ENCODE assay signal across 9 cellular contexts in the genomic region with DNA sequence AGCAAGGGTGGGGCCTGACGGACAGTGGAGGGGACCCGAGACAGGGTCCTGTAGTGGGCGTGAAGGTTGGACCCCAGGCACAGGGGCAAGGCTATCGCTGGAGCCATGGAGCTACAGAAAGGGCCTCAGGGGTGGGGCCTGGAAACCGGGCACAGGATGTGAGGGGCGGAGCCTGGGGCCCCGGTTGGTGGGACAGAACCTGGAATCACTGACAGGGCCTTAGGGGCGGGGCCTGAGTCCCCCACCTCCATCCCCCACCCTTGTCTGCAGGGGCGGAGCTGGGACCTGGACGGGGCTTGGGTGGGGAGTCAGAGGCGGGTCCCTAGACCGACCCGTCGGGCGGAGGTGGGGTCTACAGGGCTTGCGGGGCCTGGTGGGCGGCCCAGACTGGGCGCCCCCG. TPM values are rescaled to one million over a fixed set of nuclear protein-coding genes. Genes with fewer than 3 reads are reported as not detected.
A peak's percentile ranks its signal among the peaks of the same experiment; 100 is the strongest.
DNase-seq lines count a peak whose midpoint lies in the region; ATAC-seq and TF ChIP-seq lines count a peak whose summit lies in the region.
"Had no signal": no experiment of that assay in that cellular context is flagged by ENCODE, and none has a peak within 500 bp of the region (broad histone marks: within the 10 kb centered on the region; RNA-seq: fewer than 3 reads in every experiment).

No MANE protein-coding gene starts in this region.

- DNase-seq in activated CD4-positive, alpha-beta T cell treated with anti-CD3 and anti-CD28 coated beads, Interleukin-2, amount 50 U/mL, for 48 hours, result peak; percentile 29 to 44
- DNase-seq in activated CD4-positive, alpha-beta T cell treated with anti-CD3 and anti-CD28 coated beads, Interleukin-2, amount 10 ng/mL, durations not matched to agents 24 days and 14 days, result no peak
- peak; percentile 59 for DNase-seq in activated naive CD8-positive, alpha-beta T cell treated with anti-CD3 and anti-CD28 coated beads, Interleukin-2, amount 50 U/mL, for 24 hours
- peak; percentile 33 to 41 for DNase-seq in stimulated activated CD8-positive, alpha-beta memory T cell treated with anti-CD3 and anti-CD28 coated beads, Interleukin-15, amount 100 ng/mL, for 48 hours (ENCODE audit: low read depth in 2 of 2)
- no peak for DNase-seq in DMS114 treated with DMSO at 0.1 percent for 48 hours (lab: John Stamatoyannopoulos, UW; ENCODE audit: unreplicated experiment)
- DNase-seq in MCF 10A (ENCODE audit: unreplicated experiment), result no peak

- no peaks in the 10 kb centered on the region for H3K27me3 Mint-ChIP-seq in activated CD4-positive, alpha-beta T cell treated with anti-CD3 and anti-CD28 coated beads, Interleukin-2, amount 10 ng/mL, durations not matched to agents 24 days and 14 days
- H3K27me3 Mint-ChIP-seq in activated naive CD8-positive, alpha-beta T cell treated with anti-CD3 and anti-CD28 coated beads, Interleukin-2, amount 50 U/mL, for 24 hours, result no peaks in the 10 kb centered on the region
- no peaks in the 10 kb centered on the region for H3K27me3 Mint-ChIP-seq in MCF 10A (ENCODE audit: insufficient read depth, unreplicated experiment)

- CTCF ChIA-PET in MCF 10A (lab: Yijun Ruan, JAX), result interaction anchor here (0.5 to 0.9 kb wide), 6 partner anchors 19 to 747 kb away, joined by 3 to 4 read pairs (median 3); no protein-coding TSS in a partner anchor

- TF ChIP-seq CTCF in MCF 10A (IDR thresholded peaks at IDR 0.05; ENCODE audit: unreplicated experiment), result no peak

- no peak overlapping the region for H3K4me3 Mint-ChIP-seq in activated CD4-positive, alpha-beta T cell treated with anti-CD3 and anti-CD28 coated beads, Interleukin-2, amount 10 ng/mL, durations not matched to agents 24 days and 14 days
- H3K4me3 Mint-ChIP-seq in activated naive CD8-positive, alpha-beta T cell treated with anti-CD3 and anti-CD28 coated beads, Interleukin-2, amount 50 U/mL, for 24 hours, result no peak overlapping the region
- no peak overlapping the region for H3K4me3 Mint-ChIP-seq in MCF 10A (ENCODE audit: unreplicated experiment)

- POLR2A ChIA-PET in MCF 10A (lab: Yijun Ruan, JAX), result no interaction called here

- H3K9me3 Mint-ChIP-seq in activated CD4-positive, alpha-beta T cell treated with anti-CD3 and anti-CD28 coated beads, Interleukin-2, amount 10 ng/mL, durations not matched to agents 24 days and 14 days, result no peaks in the 10 kb centered on the region
- H3K9me3 Mint-ChIP-seq in activated naive CD8-positive, alpha-beta T cell treated with anti-CD3 and anti-CD28 coated beads, Interleukin-2, amount 50 U/mL, for 24 hours, result no peaks in the 10 kb centered on the region
- H3K9me3 Mint-ChIP-seq in MCF 10A (ENCODE audit: unreplicated experiment), result no peaks in the 10 kb centered on the region

- peak; percentile 60 for ATAC-seq in activated naive CD8-positive, alpha-beta T cell treated with anti-CD3 and anti-CD28 coated beads, Interleukin-2, amount 50 U/mL, for 24 hours
- no peak for ATAC-seq in HG02588 (IDR thresholded peaks at IDR 0.05; ENCODE audit: unreplicated experiment)

- H3K36me3 Mint-ChIP-seq in activated CD4-positive, alpha-beta T cell treated with anti-CD3 and anti-CD28 coated beads, Interleukin-2, amount 10 ng/mL, durations not matched to agents 24 days and 14 days (ENCODE audit: low read depth), result peaks cover 18% of the 10 kb centered on the region
- H3K36me3 Mint-ChIP-seq in activated naive CD8-positive, alpha-beta T cell treated with anti-CD3 and anti-CD28 coated beads, Interleukin-2, amount 50 U/mL, for 24 hours (ENCODE audit: low read depth), result peaks cover 3% of the 10 kb centered on the region
- H3K36me3 Mint-ChIP-seq in MCF 10A (ENCODE audit: insufficient read depth, unreplicated experiment), result peaks cover 38% of the 10 kb centered on the region

- peak overlapping the region; percentile 34; the same call in 1 of the 2 replicates for H3K4me3 ChIP-seq in iPS-18c (ENCODE audit: insufficient read depth, low read depth, low read length)

- peaks cover 12% of the 10 kb centered on the region for H3K4me1 Mint-ChIP-seq in activated CD4-positive, alpha-beta T cell treated with anti-CD3 and anti-CD28 coated beads, Interleukin-2, amount 10 ng/mL, durations not matched to agents 24 days and 14 days
- H3K4me1 Mint-ChIP-seq in activated naive CD8-positive, alpha-beta T cell treated with anti-CD3 and anti-CD28 coated beads, Interleukin-2, amount 50 U/mL, for 24 hours, result peaks cover 24% of the 10 kb centered on the region
- H3K4me1 Mint-ChIP-seq in MCF 10A (ENCODE audit: insufficient read depth, unreplicated experiment), result peaks cover 5% of the 10 kb centered on the region

- no peak overlapping the region for H3K27ac Mint-ChIP-seq in activated CD4-positive, alpha-beta T cell treated with anti-CD3 and anti-CD28 coated beads, Interleukin-2, amount 10 ng/mL, durations not matched to agents 24 days and 14 days
- H3K27ac Mint-ChIP-seq in activated naive CD8-positive, alpha-beta T cell treated with anti-CD3 and anti-CD28 coated beads, Interleukin-2, amount 50 U/mL, for 24 hours, result no peak overlapping the region
- H3K27ac Mint-ChIP-seq in MCF 10A (ENCODE audit: low read depth, unreplicated experiment), result no peak overlapping the region

- peaks cover 2% of the 10 kb centered on the region for H3K9me3 ChIP-seq in iPS-18c (ENCODE audit: control insufficient read depth, insufficient read depth, low read length)

- intact Hi-C loops in activated CD4-positive, alpha-beta T cell treated with anti-CD3 and anti-CD28 coated beads, Interleukin-2, amount 10 ng/mL, durations not matched to agents 24 days and 14 days (cut with micrococcal nuclease), result no loop called here
- intact Hi-C loops in MCF 10A (cut with micrococcal nuclease), result no loop called here

- no TSS peak for BruUV-seq in MCF 10A (replicated peaks; lab: Mats Ljungman, UMichigan)

RNA-seq across cellular contexts. Expression of a gene that starts 26.0 kb away (rescaled TPM):
- total RNA-seq in activated CD4-positive, alpha-beta T cell treated with anti-CD3 and anti-CD28 coated beads, Interleukin-2, amount 10 ng/mL, durations not matched to agents 24 days and 14 days, result 61.5 and 63.2 TPM in 2 replicates
- total RNA-seq in MCF 10A (2022), result 17.6 and 19.3 TPM in 2 replicates

RNA-seq across cellular contexts. Expression of a gene that starts 27.8 kb away (rescaled TPM):
- 17.0 and 18.0 TPM in 2 replicates for total RNA-seq in activated CD4-positive, alpha-beta T cell treated with anti-CD3 and anti-CD28 coated beads, Interleukin-2, amount 10 ng/mL, durations not matched to agents 24 days and 14 days
- 16.8 and 17.7 TPM in 2 replicates for total RNA-seq in MCF 10A (2022)

RNA-seq across cellular contexts. Expression of a gene that starts 40.1 kb away (rescaled TPM):
- total RNA-seq in activated CD4-positive, alpha-beta T cell treated with anti-CD3 and anti-CD28 coated beads, Interleukin-2, amount 10 ng/mL, durations not matched to agents 24 days and 14 days, result not detected in 2 replicates
- total RNA-seq in MCF 10A (2022), result 0.25 and 0.51 TPM in 2 replicates

RNA-seq across cellular contexts. Expression of a gene that starts 49.6 kb away (rescaled TPM):
- not detected in 2 replicates for total RNA-seq in activated CD4-positive, alpha-beta T cell treated with anti-CD3 and anti-CD28 coated beads, Interleukin-2, amount 10 ng/mL, durations not matched to agents 24 days and 14 days
- not detected in 2 replicates for total RNA-seq in MCF 10A (2022)
- total RNA-seq: myocyte had no signal

RNA-seq across cellular contexts. Expression of a gene that starts 53.3 kb away (rescaled TPM):
- total RNA-seq in activated CD4-positive, alpha-beta T cell treated with anti-CD3 and anti-CD28 coated beads, Interleukin-2, amount 10 ng/mL, durations not matched to agents 24 days and 14 days, result 81.6 and 86.4 TPM in 2 replicates
- 1.7 and 2.7 TPM in 2 replicates for total RNA-seq in MCF 10A (2022)

Comparison
In these comparisons a context has a peak if more than half of its experiments do, and no peak if none do; other contexts are left out.
1. DNase-seq: peak in activated CD4-positive, alpha-beta T cell treated with anti-CD3 and anti-CD28 coated beads, Interleukin-2, amount 50 U/mL, for 48 hours (2 of 2), activated naive CD8-positive, alpha-beta T cell treated with anti-CD3 and anti-CD28 coated beads, Interleukin-2, amount 50 U/mL, for 24 hours (single experiment) and stimulated activated CD8-positive, alpha-beta memory T cell treated with anti-CD3 and anti-CD28 coated beads, Interleukin-15, amount 100 ng/mL, for 48 hours (2 of 2); none in activated CD4-positive, alpha-beta T cell treated with anti-CD3 and anti-CD28 coated beads, Interleukin-2, amount 10 ng/mL, durations not matched to agents 24 days and 14 days (single experiment), DMS114 treated with DMSO at 0.1 percent for 48 hours (single experiment) and MCF 10A (single experiment).